Comparison of ENCODE assay signal across 18 cellular contexts in genomic region chr13:81051873-81052272, GRCh38.
A peak's percentile ranks its signal among the peaks of the same experiment; 100 is the strongest.
DNase-seq lines count a peak whose midpoint lies in the region; ATAC-seq and TF ChIP-seq lines count a peak whose summit lies in the region.
"Had no signal": no experiment of that assay in that cellular context is flagged by ENCODE, and none has a peak within 500 bp of the region (broad histone marks: within the 10 kb centered on the region; RNA-seq: fewer than 3 reads in every experiment).

No MANE protein-coding gene starts in this region.

- no peak overlapping the region for H3K4me3 Mint-ChIP-seq in endodermal cell
- H3K4me3 Mint-ChIP-seq in Calu3 (ENCODE audit: low read depth, unreplicated experiment), result no peak overlapping the region
- H3K4me3 Mint-ChIP-seq: activated CD4-positive, alpha-beta memory T cell treated with anti-CD3 and anti-CD28 coated beads for 36 hours had no signal

- no peaks in the 10 kb centered on the region for H3K36me3 ChIP-seq in RWPE2 (ENCODE audit: low read depth)
- no peaks in the 10 kb centered on the region for H3K36me3 ChIP-seq in endodermal cell (ENCODE audit: control insufficient read depth, insufficient read depth, low read length)
- H3K36me3 ChIP-seq in body of pancreas (replicated peaks in 1 of 2; ENCODE audit: insufficient read depth in 1 of 2, low read depth in 2 of 2), result no peaks in the 10 kb centered on the region
- H3K36me3 ChIP-seq: lower lobe of right lung, neutrophil had no signal

- H3K9me3 ChIP-seq in RWPE2 (ENCODE audit: severe bottlenecking) (no peaks in the 10 kb centered on the region), endodermal cell (ENCODE audit: control insufficient read depth, low read length) (no peaks in the 10 kb centered on the region), body of pancreas (no peaks in the 10 kb centered on the region)
- H3K9me3 ChIP-seq: Caco-2, lower lobe of right lung, neutrophil had no signal

- H3K27me3 ChIP-seq in RWPE2 (ENCODE audit: insufficient read depth, poor library complexity, severe bottlenecking) (no peaks in the 10 kb centered on the region), endodermal cell (ENCODE audit: control insufficient read depth, insufficient read depth, low read length, poor library complexity, severe bottlenecking) (no peaks in the 10 kb centered on the region), body of pancreas (no peaks in the 10 kb centered on the region), dorsolateral prefrontal cortex (no peaks in the 10 kb centered on the region)
- H3K27me3 ChIP-seq: neutrophil had no signal

- H3K27me3 Mint-ChIP-seq in endodermal cell (ENCODE audit: insufficient read depth) (no peaks in the 10 kb centered on the region), Calu3 (ENCODE audit: unreplicated experiment) (no peaks in the 10 kb centered on the region)
- H3K27me3 Mint-ChIP-seq: activated CD4-positive, alpha-beta memory T cell treated with anti-CD3 and anti-CD28 coated beads for 36 hours had no signal

- no TSS peak for BruUV-seq in Calu3 (replicated peaks; lab: Mats Ljungman, UMichigan)

- H3K9ac ChIP-seq in endodermal cell (ENCODE audit: extremely low read depth, low read length, poor library complexity, severe bottlenecking), result no peak overlapping the region

- H3K27ac Mint-ChIP-seq in endodermal cell, result no peak overlapping the region
- no peak overlapping the region for H3K27ac Mint-ChIP-seq in Calu3 (ENCODE audit: unreplicated experiment)
- H3K27ac Mint-ChIP-seq: activated CD4-positive, alpha-beta memory T cell treated with anti-CD3 and anti-CD28 coated beads for 36 hours had no signal

- intact Hi-C loops in body of pancreas (cut with DNase I) (no loop called here), Calu3 (cut with micrococcal nuclease; ENCODE audit: unreplicated experiment) (no loop called here), dorsolateral prefrontal cortex (cut with DNase I) (no loop called here)

- CTCF ChIA-PET in Calu3 (lab: Charles Lee), result no interaction called here

- TF ChIP-seq CTCF in RWPE2 (IDR thresholded peaks at IDR 0.05; ENCODE audit: poor library complexity, severe bottlenecking), result peak; percentile 36
- TF ChIP-seq CTCF in endodermal cell (conservative IDR thresholded peaks at IDR 0.05), result peak; percentile 58
- TF ChIP-seq CTCF in retinal pigment epithelial cell (conservative IDR thresholded peaks at IDR 0.05; ENCODE audit: low read depth, low read length), result peak; percentile 39
- no peak for TF ChIP-seq CTCF in body of pancreas (IDR thresholded peaks at IDR 0.05)
- TF ChIP-seq CTCF in Calu3 (IDR thresholded peaks at IDR 0.05; ENCODE audit: unreplicated experiment), result no peak
- peak in 23 of 56 donors; percentile 10 to 42 (median 27) for TF ChIP-seq CTCF in dorsolateral prefrontal cortex (IDR thresholded peaks at IDR 0.05 in 54 of 56, conservative IDR thresholded peaks at IDR 0.05 in 2 of 56; ENCODE audit: low read depth in 1 of 56, partially characterized antibody in 56 of 56)

- H3K4me3 ChIP-seq in RWPE2 (ENCODE audit: severe bottlenecking) (no peak overlapping the region), endodermal cell (ENCODE audit: low read length) (no peak overlapping the region), retinal pigment epithelial cell (ENCODE audit: low read length) (no peak overlapping the region), body of pancreas (no peak overlapping the region), dorsolateral prefrontal cortex (no peak overlapping the region)
- H3K4me3 ChIP-seq: K562, lower lobe of right lung had no signal

- H3K27ac ChIP-seq in RWPE2 (ENCODE audit: poor library complexity, severe bottlenecking), result no peak overlapping the region
- no peak overlapping the region for H3K27ac ChIP-seq in endodermal cell (ENCODE audit: low read depth, low read length)
- H3K27ac ChIP-seq in body of pancreas, result no peak overlapping the region
- H3K27ac ChIP-seq in dorsolateral prefrontal cortex, result no peak overlapping the region
- H3K27ac ChIP-seq: lower lobe of right lung, neutrophil had no signal

- DNase-seq in NCI-H82 (lab: John Stamatoyannopoulos, UW) (peak; percentile 22), NCI-H82 treated with DMSO at 0.1 percent for 48 hours (lab: John Stamatoyannopoulos, UW; ENCODE audit: unreplicated experiment) (no peak), RWPE2 (ENCODE audit: low spot score) (no peak), endodermal cell (no peak), retinal pigment epithelial cell (ENCODE audit: low read depth) (no peak), body of pancreas (no peak), Calu3 (no peak), dorsolateral prefrontal cortex (no peak)
- DNase-seq: activated CD4-positive, alpha-beta memory T cell treated with anti-CD3 and anti-CD28 coated beads for 36 hours; amniotic stem cell; Caco-2; effector CD4-positive, alpha-beta T cell; GOT3; lower lobe of right lung; NCI-H526 treated with DMSO at 0.1 percent for 48 hours; stimulated activated naive CD4-positive, alpha-beta T cell treated with Interleukin-2 at 50 U/mL for 16 hours had no signal

- no peaks in the 10 kb centered on the region for H3K9me3 Mint-ChIP-seq in endodermal cell
- no peaks in the 10 kb centered on the region for H3K9me3 Mint-ChIP-seq in Calu3 (ENCODE audit: low read depth, unreplicated experiment)
- H3K9me3 Mint-ChIP-seq: activated CD4-positive, alpha-beta memory T cell treated with anti-CD3 and anti-CD28 coated beads for 36 hours had no signal

- no peaks in the 10 kb centered on the region for H3K4me1 ChIP-seq in RWPE2 (ENCODE audit: insufficient read depth, poor library complexity, severe bottlenecking)
- H3K4me1 ChIP-seq in endodermal cell (ENCODE audit: control insufficient read depth, insufficient read depth, low read length), result no peaks in the 10 kb centered on the region
- no peaks in the 10 kb centered on the region for H3K4me1 ChIP-seq in body of pancreas
- H3K4me1 ChIP-seq: Caco-2, lower lobe of right lung had no signal

- no peaks in the 10 kb centered on the region for H3K4me1 Mint-ChIP-seq in endodermal cell
- H3K4me1 Mint-ChIP-seq in Calu3 (ENCODE audit: low read depth, unreplicated experiment), result no peaks in the 10 kb centered on the region

- no peak for ATAC-seq in RWPE2 (ENCODE audit: low read depth)
- no peak for ATAC-seq in body of pancreas
- ATAC-seq: K562, lower lobe of right lung had no signal

- H3K36me3 Mint-ChIP-seq in endodermal cell (ENCODE audit: low read depth) (no peaks in the 10 kb centered on the region), Calu3 (ENCODE audit: insufficient read depth, unreplicated experiment) (no peaks in the 10 kb centered on the region)
- H3K36me3 Mint-ChIP-seq: activated CD4-positive, alpha-beta memory T cell treated with anti-CD3 and anti-CD28 coated beads for 36 hours had no signal

- no peak for TF ChIP-seq POLR2A in body of pancreas (IDR thresholded peaks at IDR 0.05)

Comparison
In these comparisons a context has a peak if more than half of its experiments do, and no peak if none do; other contexts are left out.
1. CTCF ChIP-seq: peak in RWPE2 (single experiment), endodermal cell (single experiment) and retinal pigment epithelial cell (single experiment); none in body of pancreas (0 of 7) and Calu3 (single experiment).